In the genomic region with DNA sequence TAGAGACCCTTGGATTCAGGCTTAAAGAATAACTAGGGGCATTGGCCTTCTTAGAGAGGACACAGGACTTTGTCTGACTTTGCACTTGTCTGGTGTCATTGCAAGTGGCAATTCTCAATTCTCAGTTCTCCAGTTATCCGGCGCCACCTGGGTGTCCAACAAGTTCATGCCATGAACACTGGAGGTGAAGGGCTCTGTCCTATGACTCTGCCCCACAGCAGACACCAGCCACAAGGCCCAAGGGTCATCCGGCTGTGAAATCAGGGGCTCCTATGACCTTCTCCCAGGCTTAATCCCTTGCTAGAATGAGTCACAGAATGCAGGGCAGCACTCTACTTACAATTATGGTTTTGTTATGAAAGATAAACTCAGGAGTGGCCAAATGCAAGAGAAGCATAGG, we compare ENCODE assay signal across 15 cellular contexts.
A peak's percentile ranks its signal among the peaks of the same experiment; 100 is the strongest.
DNase-seq lines count a peak whose midpoint lies in the region; ATAC-seq and TF ChIP-seq lines count a peak whose summit lies in the region.
"Had no signal": no experiment of that assay in that cellular context is flagged by ENCODE, and none has a peak within 500 bp of the region (broad histone marks: within the 10 kb centered on the region; RNA-seq: fewer than 3 reads in every experiment).

No MANE protein-coding gene starts in this region.

- H3K4me3 Mint-ChIP-seq in MCF 10A (ENCODE audit: unreplicated experiment) (no peak overlapping the region), chondrocyte (ENCODE audit: unreplicated experiment) (no peak overlapping the region), progenitor cell of endocrine pancreas (ENCODE audit: low read depth) (no peak overlapping the region)
- H3K4me3 Mint-ChIP-seq in stimulated activated naive CD8-positive, alpha-beta T cell treated with anti-CD3 and anti-CD28 coated beads, Interleukin-15, amount 100 ng/mL, for 72 hours: no peak overlapping the region
- H3K4me3 Mint-ChIP-seq: activated naive CD8-positive, alpha-beta T cell treated with anti-CD3 and anti-CD28 coated beads, Interleukin-2, amount 10 ng/mL, durations not matched to agents 7 days and 5 days; HFFc6; neural crest cell; stimulated activated memory B cell treated with anti-CD40 and anti-IgM and Interleukin-4, amounts not matched to agents 10 μg/mL and 1 μg/mL and 100 μg/mL, for 72 hours had no signal

- dilution Hi-C loops in mammary epithelial cell (cut with HindIII; ENCODE audit: low sequenced_read_pairs): no loop called here

- CTCF ChIA-PET in MCF 10A (lab: Yijun Ruan, JAX): interaction anchor here (0.6 to 5.0 kb wide), 6 partner anchors 9 to 399 kb away, joined by 3 to 26 read pairs (median 4); no protein-coding TSS in a partner anchor
- CTCF ChIA-PET in mammary epithelial cell (lab: Charles Lee; ENCODE audit: low non-redundant PET): no interaction called here

- no peak overlapping the region for H2AFZ ChIP-seq in mammary epithelial cell (ENCODE audit: low read depth, low read length)

- peak; percentile 27 for DNase-seq in MCF 10A (ENCODE audit: unreplicated experiment)
- no peak for DNase-seq in mammary epithelial cell
- DNase-seq in LNCaP clone FGC (ENCODE audit: low read depth): no peak
- no peak for DNase-seq in chondrocyte (ENCODE audit: low spot score)
- DNase-seq in stimulated activated naive CD8-positive, alpha-beta T cell treated with anti-CD3 and anti-CD28 coated beads, Interleukin-15, amount 100 ng/mL, for 72 hours: no peak
- DNase-seq in progenitor cell of endocrine pancreas (ENCODE audit: low spot score, unreplicated experiment): no peak
- DNase-seq in HUDEP-2 (lab: John Stamatoyannopoulos, UW; ENCODE audit: unreplicated experiment in 76 of 76): no peak
- no peak for DNase-seq in Ammon's horn (ENCODE audit: low spot score)
- DNase-seq: activated naive CD8-positive, alpha-beta T cell treated with anti-CD3 and anti-CD28 coated beads, Interleukin-2, amount 10 ng/mL, durations not matched to agents 7 days and 5 days; HFFc6; left cardiac atrium; NCI-H345 had no signal

- POLR2A ChIA-PET in MCF 10A (lab: Yijun Ruan, JAX): no interaction called here

- no TSS peak for BruUV-seq in MCF 10A (replicated peaks; lab: Mats Ljungman, UMichigan)
- BruUV-seq in mammary epithelial cell (replicated peaks; lab: Mats Ljungman, UMichigan): no TSS peak

- H3K27ac ChIP-seq in mammary epithelial cell (ENCODE audit: insufficient read depth, low read depth, low read length): no peak overlapping the region
- H3K27ac ChIP-seq: KMS-11 had no signal

- H3K36me3 Mint-ChIP-seq in MCF 10A (ENCODE audit: insufficient read depth, unreplicated experiment): no peaks in the 10 kb centered on the region
- H3K36me3 Mint-ChIP-seq in chondrocyte (ENCODE audit: low read depth): no peaks in the 10 kb centered on the region
- H3K36me3 Mint-ChIP-seq in progenitor cell of endocrine pancreas (ENCODE audit: insufficient read depth): no peaks in the 10 kb centered on the region
- H3K36me3 Mint-ChIP-seq: activated naive CD8-positive, alpha-beta T cell treated with anti-CD3 and anti-CD28 coated beads, Interleukin-2, amount 10 ng/mL, durations not matched to agents 7 days and 5 days; stimulated activated memory B cell treated with anti-CD40 and anti-IgM and Interleukin-4, amounts not matched to agents 10 μg/mL and 1 μg/mL and 100 μg/mL, for 72 hours had no signal

- WGBS in mammary epithelial cell (ENCODE audit: low coverage, missing lambda C conversion rate): 98% methylated on average over 3 of the region's 3 CpGs

- no peaks in the 10 kb centered on the region for H3K79me2 ChIP-seq in mammary epithelial cell (ENCODE audit: insufficient read depth, low read length)

- in situ Hi-C loops in mammary epithelial cell (cut with MboI; ENCODE audit: low sequenced_read_pairs in 2 of 2): no loop called here

- H3K4me1 Mint-ChIP-seq in MCF 10A (ENCODE audit: insufficient read depth, unreplicated experiment) (peaks cover 6% of the 10 kb centered on the region), chondrocyte (ENCODE audit: low read depth) (peaks cover 26% of the 10 kb centered on the region), progenitor cell of endocrine pancreas (ENCODE audit: low read depth) (peaks cover 16% of the 10 kb centered on the region)
- H3K4me1 Mint-ChIP-seq in stimulated activated naive CD8-positive, alpha-beta T cell treated with anti-CD3 and anti-CD28 coated beads, Interleukin-15, amount 100 ng/mL, for 72 hours: peaks cover 41% of the 10 kb centered on the region

- intact Hi-C loops in MCF 10A (cut with micrococcal nuclease): loop anchor here (1.0 to 5.0 kb wide), 3 partner anchors 106 to 398 kb away; no protein-coding TSS in a partner anchor
- intact Hi-C loops in mammary epithelial cell (cut with micrococcal nuclease): loop anchor here (1.0 kb wide), 1 partner anchor 393 kb away; no protein-coding TSS in a partner anchor

- H3K9me3 ChIP-seq in mammary epithelial cell (replicated peaks; ENCODE audit: insufficient read depth, low read length): no peaks in the 10 kb centered on the region

- H3K9ac ChIP-seq in mammary epithelial cell (ENCODE audit: insufficient read depth, low read length): no peak overlapping the region
- H3K9ac ChIP-seq: KMS-11 had no signal

- H4K20me1 ChIP-seq in mammary epithelial cell (ENCODE audit: insufficient read depth, low read length): no peaks in the 10 kb centered on the region

- no peak for ATAC-seq in stimulated activated naive CD8-positive, alpha-beta T cell treated with anti-CD3 and anti-CD28 coated beads, Interleukin-15, amount 100 ng/mL, for 72 hours
- ATAC-seq: stimulated activated memory B cell treated with anti-CD40 and anti-IgM and Interleukin-4, amounts not matched to agents 10 μg/mL and 1 μg/mL and 100 μg/mL, for 72 hours had no signal

- H3K27ac Mint-ChIP-seq in MCF 10A (ENCODE audit: low read depth, unreplicated experiment) (no peak overlapping the region), chondrocyte (ENCODE audit: unreplicated experiment) (no peak overlapping the region), progenitor cell of endocrine pancreas (no peak overlapping the region)
- H3K27ac Mint-ChIP-seq in stimulated activated naive CD8-positive, alpha-beta T cell treated with anti-CD3 and anti-CD28 coated beads, Interleukin-15, amount 100 ng/mL, for 72 hours: peak overlapping the region; percentile 16 to 28
- H3K27ac Mint-ChIP-seq: activated naive CD8-positive, alpha-beta T cell treated with anti-CD3 and anti-CD28 coated beads, Interleukin-2, amount 10 ng/mL, durations not matched to agents 7 days and 5 days; HFFc6; stimulated activated memory B cell treated with anti-CD40 and anti-IgM and Interleukin-4, amounts not matched to agents 10 μg/mL and 1 μg/mL and 100 μg/mL, for 72 hours had no signal

- H3K4me3 ChIP-seq in mammary epithelial cell (replicated peaks in 1 of 3; ENCODE audit: insufficient read depth in 1 of 3, low read depth in 2 of 3, low read length in 3 of 3): no peak overlapping the region
- H3K4me3 ChIP-seq in LNCaP clone FGC (ENCODE audit: low read depth, low read length): no peak overlapping the region

- H3K4me2 ChIP-seq in mammary epithelial cell (ENCODE audit: insufficient read depth, low read depth, low read length): no peak overlapping the region
- H3K4me2 ChIP-seq: KMS-11 had no signal

- peaks cover 12% of the 10 kb centered on the region for H3K4me1 ChIP-seq in mammary epithelial cell (ENCODE audit: insufficient read depth, low read length)

- H3K36me3 ChIP-seq in mammary epithelial cell (ENCODE audit: insufficient read depth, low read length): no peaks in the 10 kb centered on the region

- H3K27me3 ChIP-seq in mammary epithelial cell (ENCODE audit: insufficient read depth, low read length): no peaks in the 10 kb centered on the region

- H3K9me3 Mint-ChIP-seq in MCF 10A (ENCODE audit: unreplicated experiment) (no peaks in the 10 kb centered on the region), chondrocyte (ENCODE audit: low read depth) (no peaks in the 10 kb centered on the region), progenitor cell of endocrine pancreas (ENCODE audit: low read depth) (no peaks in the 10 kb centered on the region)
- no peaks in the 10 kb centered on the region for H3K9me3 Mint-ChIP-seq in stimulated activated naive CD8-positive, alpha-beta T cell treated with anti-CD3 and anti-CD28 coated beads, Interleukin-15, amount 100 ng/mL, for 72 hours
- H3K9me3 Mint-ChIP-seq: activated naive CD8-positive, alpha-beta T cell treated with anti-CD3 and anti-CD28 coated beads, Interleukin-2, amount 10 ng/mL, durations not matched to agents 7 days and 5 days; neural crest cell; stimulated activated memory B cell treated with anti-CD40 and anti-IgM and Interleukin-4, amounts not matched to agents 10 μg/mL and 1 μg/mL and 100 μg/mL, for 72 hours had no signal

- no peaks in the 10 kb centered on the region for H3K27me3 Mint-ChIP-seq in MCF 10A (ENCODE audit: insufficient read depth, unreplicated experiment)
- H3K27me3 Mint-ChIP-seq in chondrocyte (ENCODE audit: low read depth): no peaks in the 10 kb centered on the region
- no peaks in the 10 kb centered on the region for H3K27me3 Mint-ChIP-seq in stimulated activated naive CD8-positive, alpha-beta T cell treated with anti-CD3 and anti-CD28 coated beads, Interleukin-15, amount 100 ng/mL, for 72 hours
- peaks cover 5% of the 10 kb centered on the region for H3K27me3 Mint-ChIP-seq in progenitor cell of endocrine pancreas
- H3K27me3 Mint-ChIP-seq: activated naive CD8-positive, alpha-beta T cell treated with anti-CD3 and anti-CD28 coated beads, Interleukin-2, amount 10 ng/mL, durations not matched to agents 7 days and 5 days; stimulated activated memory B cell treated with anti-CD40 and anti-IgM and Interleukin-4, amounts not matched to agents 10 μg/mL and 1 μg/mL and 100 μg/mL, for 72 hours had no signal

- TF ChIP-seq CTCF in MCF 10A (IDR thresholded peaks at IDR 0.05; ENCODE audit: unreplicated experiment) (peak; percentile 24), mammary epithelial cell (conservative IDR thresholded peaks at IDR 0.05 in 1 of 2, IDR thresholded peaks at IDR 0.05 in 1 of 2; ENCODE audit: extremely low read depth in 1 of 2, insufficient read depth in 1 of 2, low read depth in 1 of 2, low read length in 2 of 2) (peak in 1 of 2 donors; percentile 34), LNCaP clone FGC (IDR thresholded peaks at IDR 0.05; ENCODE audit: control insufficient read depth, extremely low read depth, insufficient read depth) (peak; percentile 22; the same call in 1 of the 2 replicates), chondrocyte (IDR thresholded peaks at IDR 0.05) (peak; percentile 41), progenitor cell of endocrine pancreas (IDR thresholded peaks at IDR 0.05; ENCODE audit: unreplicated experiment) (no peak)

Comparison
In these comparisons a context has a peak if more than half of its experiments do, and no peak if none do; other contexts are left out.
1. H3K27ac Mint-ChIP-seq: peak in stimulated activated naive CD8-positive, alpha-beta T cell treated with anti-CD3 and anti-CD28 coated beads, Interleukin-15, amount 100 ng/mL, for 72 hours (2 of 2); none in MCF 10A (single experiment), chondrocyte (single experiment) and progenitor cell of endocrine pancreas (single experiment).